Comparison of ENCODE assay signal across 1 cellular context in the genomic region with DNA sequence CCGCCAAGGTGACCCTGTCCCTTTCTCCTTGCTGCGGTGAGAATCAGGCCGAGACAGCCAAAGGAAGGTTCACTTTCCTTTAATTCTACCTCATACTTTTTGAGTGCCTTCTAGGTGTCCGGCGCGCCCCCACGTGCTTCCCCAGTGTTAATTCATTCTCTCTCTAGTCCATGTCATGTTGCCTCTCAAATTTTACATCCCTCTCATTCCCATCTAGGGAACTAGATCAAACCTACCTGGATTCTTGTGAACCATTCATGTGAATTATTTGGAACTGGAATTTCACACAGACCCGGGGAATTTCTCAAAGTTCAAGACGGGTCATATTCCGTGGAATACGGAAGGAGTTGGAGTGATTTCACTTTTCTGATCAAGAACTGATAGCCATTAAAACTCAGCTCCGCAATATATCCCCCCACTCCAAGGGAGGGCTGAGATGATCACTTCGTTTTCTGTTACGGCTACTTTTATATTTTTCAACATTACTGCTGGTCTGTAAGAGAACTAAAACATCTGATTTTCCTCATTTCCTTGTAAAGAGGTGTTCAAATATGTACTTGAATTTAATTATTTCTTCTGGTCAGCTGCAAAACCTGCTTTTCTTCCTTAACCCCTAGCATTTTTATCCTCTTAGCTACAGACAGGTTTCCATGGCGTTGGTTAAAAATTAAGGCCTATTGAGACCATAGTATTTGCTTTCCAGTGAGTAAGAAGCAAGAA.
TF ChIP-seq lines count a peak whose summit lies in the region.

No MANE protein-coding gene starts in this region.

TF ChIP-seq in K562, 482 proteins besides CTCF, POLR2A, EP300 and RAD21 (continued from another document and continues in another):
- TF ChIP-seq, protein P1, sequence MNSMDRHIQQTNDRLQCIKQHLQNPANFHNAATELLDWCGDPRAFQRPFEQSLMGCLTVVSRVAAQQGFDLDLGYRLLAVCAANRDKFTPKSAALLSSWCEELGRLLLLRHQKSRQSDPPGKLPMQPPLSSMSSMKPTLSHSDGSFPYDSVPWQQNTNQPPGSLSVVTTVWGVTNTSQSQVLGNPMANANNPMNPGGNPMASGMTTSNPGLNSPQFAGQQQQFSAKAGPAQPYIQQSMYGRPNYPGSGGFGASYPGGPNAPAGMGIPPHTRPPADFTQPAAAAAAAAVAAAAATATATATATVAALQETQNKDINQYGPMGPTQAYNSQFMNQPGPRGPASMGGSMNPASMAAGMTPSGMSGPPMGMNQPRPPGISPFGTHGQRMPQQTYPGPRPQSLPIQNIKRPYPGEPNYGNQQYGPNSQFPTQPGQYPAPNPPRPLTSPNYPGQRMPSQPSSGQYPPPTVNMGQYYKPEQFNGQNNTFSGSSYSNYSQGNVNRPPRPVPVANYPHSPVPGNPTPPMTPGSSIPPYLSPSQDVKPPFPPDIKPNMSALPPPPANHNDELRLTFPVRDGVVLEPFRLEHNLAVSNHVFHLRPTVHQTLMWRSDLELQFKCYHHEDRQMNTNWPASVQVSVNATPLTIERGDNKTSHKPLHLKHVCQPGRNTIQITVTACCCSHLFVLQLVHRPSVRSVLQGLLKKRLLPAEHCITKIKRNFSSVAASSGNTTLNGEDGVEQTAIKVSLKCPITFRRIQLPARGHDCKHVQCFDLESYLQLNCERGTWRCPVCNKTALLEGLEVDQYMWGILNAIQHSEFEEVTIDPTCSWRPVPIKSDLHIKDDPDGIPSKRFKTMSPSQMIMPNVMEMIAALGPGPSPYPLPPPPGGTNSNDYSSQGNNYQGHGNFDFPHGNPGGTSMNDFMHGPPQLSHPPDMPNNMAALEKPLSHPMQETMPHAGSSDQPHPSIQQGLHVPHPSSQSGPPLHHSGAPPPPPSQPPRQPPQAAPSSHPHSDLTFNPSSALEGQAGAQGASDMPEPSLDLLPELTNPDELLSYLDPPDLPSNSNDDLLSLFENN (IDR thresholded peaks at IDR 0.05; ENCODE audit: low read depth in 2 of 2, low read length in 2 of 2) = no peak
- TF ChIP-seq ZNF668 (CRISPR knock-in tag; IDR thresholded peaks at IDR 0.05) (peak; percentile 58; the same call in 1 of the 2 replicates), ZNF175 (CRISPR knock-in tag; IDR thresholded peaks at IDR 0.05; ENCODE audit: low read depth) (peak; percentile 57), HIVEP1 (CRISPR knock-in tag; IDR thresholded peaks at IDR 0.05) (0 out of 2 replicates have a peak, but pooled peaks have one; percentile 10), BRD4 (IDR thresholded peaks at IDR 0.05) (peak; percentile 93), SMAD3 (CRISPR knock-in tag; conservative IDR thresholded peaks at IDR 0.05) (0 out of 2 replicates have a peak, but pooled peaks have one; percentile 37), TGIF2 (CRISPR knock-in tag; IDR thresholded peaks at IDR 0.05) (no peak), YBX1 (IDR thresholded peaks at IDR 0.05) (no peak), TAF1 (IDR thresholded peaks at IDR 0.05; ENCODE audit: control insufficient read depth, extremely low read depth, insufficient read depth, low read length, severe bottlenecking) (no peak), ASH1L (IDR thresholded peaks at IDR 0.05; ENCODE audit: borderline replicate concordance, low read depth, partially characterized antibody) (peak; percentile 27), ZNF583 (CRISPR knock-in tag; IDR thresholded peaks at IDR 0.05) (no peak), RBBP5 (IDR thresholded peaks at IDR 0.05; ENCODE audit: borderline replicate concordance, insufficient read depth, low read length, poor library complexity, severe bottlenecking) (no peak), THRAP3 (IDR thresholded peaks at IDR 0.05; ENCODE audit: borderline replicate concordance) (0 out of 2 replicates have a peak, but pooled peaks have one; percentile 49), ZNF830 (CRISPR knock-in tag; IDR thresholded peaks at IDR 0.05) (no peak), PTRF (tag; IDR thresholded peaks at IDR 0.05) (0 out of 2 replicates have a peak, but pooled peaks have one; percentile 26), MCM2 (IDR thresholded peaks at IDR 0.05; ENCODE audit: low read depth) (no peak), POU5F1 (IDR thresholded peaks at IDR 0.05; ENCODE audit: borderline replicate concordance, low read depth, low read length, partially characterized antibody) (no peak), ZC3H4 (CRISPR knock-in tag; IDR thresholded peaks at IDR 0.05; ENCODE audit: borderline replicate concordance) (no peak), ZNF431 (CRISPR knock-in tag; IDR thresholded peaks at IDR 0.05) (no peak), TAF7 (tag; IDR thresholded peaks at IDR 0.05) (0 out of 2 replicates have a peak, but pooled peaks have one; percentile 18), PYGO2 (tag; IDR thresholded peaks at IDR 0.05) (no peak)
- TF ChIP-seq, protein P2, sequence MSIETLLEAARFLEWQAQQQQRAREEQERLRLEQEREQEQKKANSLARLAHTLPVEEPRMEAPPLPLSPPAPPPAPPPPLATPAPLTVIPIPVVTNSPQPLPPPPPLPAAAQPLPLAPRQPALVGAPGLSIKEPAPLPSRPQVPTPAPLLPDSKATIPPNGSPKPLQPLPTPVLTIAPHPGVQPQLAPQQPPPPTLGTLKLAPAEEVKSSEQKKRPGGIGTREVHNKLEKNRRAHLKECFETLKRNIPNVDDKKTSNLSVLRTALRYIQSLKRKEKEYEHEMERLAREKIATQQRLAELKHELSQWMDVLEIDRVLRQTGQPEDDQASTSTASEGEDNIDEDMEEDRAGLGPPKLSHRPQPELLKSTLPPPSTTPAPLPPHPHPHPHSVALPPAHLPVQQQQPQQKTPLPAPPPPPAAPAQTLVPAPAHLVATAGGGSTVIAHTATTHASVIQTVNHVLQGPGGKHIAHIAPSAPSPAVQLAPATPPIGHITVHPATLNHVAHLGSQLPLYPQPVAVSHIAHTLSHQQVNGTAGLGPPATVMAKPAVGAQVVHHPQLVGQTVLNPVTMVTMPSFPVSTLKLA (conservative IDR thresholded peaks at IDR 0.05) = peak; percentile 40 to 72; a peak in 3 of 4 replicates
- TF ChIP-seq, protein P3, sequence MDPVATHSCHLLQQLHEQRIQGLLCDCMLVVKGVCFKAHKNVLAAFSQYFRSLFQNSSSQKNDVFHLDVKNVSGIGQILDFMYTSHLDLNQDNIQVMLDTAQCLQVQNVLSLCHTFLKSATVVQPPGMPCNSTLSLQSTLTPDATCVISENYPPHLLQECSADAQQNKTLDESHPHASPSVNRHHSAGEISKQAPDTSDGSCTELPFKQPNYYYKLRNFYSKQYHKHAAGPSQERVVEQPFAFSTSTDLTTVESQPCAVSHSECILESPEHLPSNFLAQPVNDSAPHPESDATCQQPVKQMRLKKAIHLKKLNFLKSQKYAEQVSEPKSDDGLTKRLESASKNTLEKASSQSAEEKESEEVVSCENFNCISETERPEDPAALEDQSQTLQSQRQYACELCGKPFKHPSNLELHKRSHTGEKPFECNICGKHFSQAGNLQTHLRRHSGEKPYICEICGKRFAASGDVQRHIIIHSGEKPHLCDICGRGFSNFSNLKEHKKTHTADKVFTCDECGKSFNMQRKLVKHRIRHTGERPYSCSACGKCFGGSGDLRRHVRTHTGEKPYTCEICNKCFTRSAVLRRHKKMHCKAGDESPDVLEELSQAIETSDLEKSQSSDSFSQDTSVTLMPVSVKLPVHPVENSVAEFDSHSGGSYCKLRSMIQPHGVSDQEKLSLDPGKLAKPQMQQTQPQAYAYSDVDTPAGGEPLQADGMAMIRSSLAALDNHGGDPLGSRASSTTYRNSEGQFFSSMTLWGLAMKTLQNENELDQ (CRISPR knock-in tag; IDR thresholded peaks at IDR 0.05; ENCODE audit: borderline replicate concordance) = no peak
- TF ChIP-seq, protein P4, sequence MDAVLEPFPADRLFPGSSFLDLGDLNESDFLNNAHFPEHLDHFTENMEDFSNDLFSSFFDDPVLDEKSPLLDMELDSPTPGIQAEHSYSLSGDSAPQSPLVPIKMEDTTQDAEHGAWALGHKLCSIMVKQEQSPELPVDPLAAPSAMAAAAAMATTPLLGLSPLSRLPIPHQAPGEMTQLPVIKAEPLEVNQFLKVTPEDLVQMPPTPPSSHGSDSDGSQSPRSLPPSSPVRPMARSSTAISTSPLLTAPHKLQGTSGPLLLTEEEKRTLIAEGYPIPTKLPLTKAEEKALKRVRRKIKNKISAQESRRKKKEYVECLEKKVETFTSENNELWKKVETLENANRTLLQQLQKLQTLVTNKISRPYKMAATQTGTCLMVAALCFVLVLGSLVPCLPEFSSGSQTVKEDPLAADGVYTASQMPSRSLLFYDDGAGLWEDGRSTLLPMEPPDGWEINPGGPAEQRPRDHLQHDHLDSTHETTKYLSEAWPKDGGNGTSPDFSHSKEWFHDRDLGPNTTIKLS (IDR thresholded peaks at IDR 0.05; ENCODE audit: borderline replicate concordance, low read depth) = 0 out of 2 replicates have a peak, but pooled peaks have one; percentile 60
- TF ChIP-seq, protein P5, sequence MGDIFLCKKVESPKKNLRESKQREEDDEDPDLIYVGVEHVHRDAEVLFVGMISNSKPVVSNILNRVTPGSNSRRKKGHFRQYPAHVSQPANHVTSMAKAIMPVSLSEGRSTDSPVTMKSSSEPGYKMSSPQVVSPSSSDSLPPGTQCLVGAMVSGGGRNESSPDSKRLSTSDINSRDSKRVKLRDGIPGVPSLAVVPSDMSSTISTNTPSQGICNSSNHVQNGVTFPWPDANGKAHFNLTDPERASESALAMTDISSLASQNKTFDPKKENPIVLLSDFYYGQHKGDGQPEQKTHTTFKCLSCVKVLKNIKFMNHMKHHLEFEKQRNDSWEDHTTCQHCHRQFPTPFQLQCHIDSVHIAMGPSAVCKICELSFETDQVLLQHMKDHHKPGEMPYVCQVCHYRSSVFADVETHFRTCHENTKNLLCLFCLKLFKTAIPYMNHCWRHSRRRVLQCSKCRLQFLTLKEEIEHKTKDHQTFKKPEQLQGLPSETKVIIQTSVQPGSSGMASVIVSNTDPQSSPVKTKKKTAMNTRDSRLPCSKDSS (IDR thresholded peaks at IDR 0.05; ENCODE audit: low read depth, partially characterized antibody) = no peak
- TF ChIP-seq, protein P6, sequence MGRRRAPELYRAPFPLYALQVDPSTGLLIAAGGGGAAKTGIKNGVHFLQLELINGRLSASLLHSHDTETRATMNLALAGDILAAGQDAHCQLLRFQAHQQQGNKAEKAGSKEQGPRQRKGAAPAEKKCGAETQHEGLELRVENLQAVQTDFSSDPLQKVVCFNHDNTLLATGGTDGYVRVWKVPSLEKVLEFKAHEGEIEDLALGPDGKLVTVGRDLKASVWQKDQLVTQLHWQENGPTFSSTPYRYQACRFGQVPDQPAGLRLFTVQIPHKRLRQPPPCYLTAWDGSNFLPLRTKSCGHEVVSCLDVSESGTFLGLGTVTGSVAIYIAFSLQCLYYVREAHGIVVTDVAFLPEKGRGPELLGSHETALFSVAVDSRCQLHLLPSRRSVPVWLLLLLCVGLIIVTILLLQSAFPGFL (CRISPR knock-in tag; IDR thresholded peaks at IDR 0.05) = no peak
- TF ChIP-seq, protein P7, sequence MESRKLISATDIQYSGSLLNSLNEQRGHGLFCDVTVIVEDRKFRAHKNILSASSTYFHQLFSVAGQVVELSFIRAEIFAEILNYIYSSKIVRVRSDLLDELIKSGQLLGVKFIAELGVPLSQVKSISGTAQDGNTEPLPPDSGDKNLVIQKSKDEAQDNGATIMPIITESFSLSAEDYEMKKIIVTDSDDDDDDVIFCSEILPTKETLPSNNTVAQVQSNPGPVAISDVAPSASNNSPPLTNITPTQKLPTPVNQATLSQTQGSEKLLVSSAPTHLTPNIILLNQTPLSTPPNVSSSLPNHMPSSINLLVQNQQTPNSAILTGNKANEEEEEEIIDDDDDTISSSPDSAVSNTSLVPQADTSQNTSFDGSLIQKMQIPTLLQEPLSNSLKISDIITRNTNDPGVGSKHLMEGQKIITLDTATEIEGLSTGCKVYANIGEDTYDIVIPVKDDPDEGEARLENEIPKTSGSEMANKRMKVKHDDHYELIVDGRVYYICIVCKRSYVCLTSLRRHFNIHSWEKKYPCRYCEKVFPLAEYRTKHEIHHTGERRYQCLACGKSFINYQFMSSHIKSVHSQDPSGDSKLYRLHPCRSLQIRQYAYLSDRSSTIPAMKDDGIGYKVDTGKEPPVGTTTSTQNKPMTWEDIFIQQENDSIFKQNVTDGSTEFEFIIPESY (CRISPR knock-in tag; IDR thresholded peaks at IDR 0.05) = no peak; the same call in 1 of the 2 replicates
- TF ChIP-seq, protein P8, sequence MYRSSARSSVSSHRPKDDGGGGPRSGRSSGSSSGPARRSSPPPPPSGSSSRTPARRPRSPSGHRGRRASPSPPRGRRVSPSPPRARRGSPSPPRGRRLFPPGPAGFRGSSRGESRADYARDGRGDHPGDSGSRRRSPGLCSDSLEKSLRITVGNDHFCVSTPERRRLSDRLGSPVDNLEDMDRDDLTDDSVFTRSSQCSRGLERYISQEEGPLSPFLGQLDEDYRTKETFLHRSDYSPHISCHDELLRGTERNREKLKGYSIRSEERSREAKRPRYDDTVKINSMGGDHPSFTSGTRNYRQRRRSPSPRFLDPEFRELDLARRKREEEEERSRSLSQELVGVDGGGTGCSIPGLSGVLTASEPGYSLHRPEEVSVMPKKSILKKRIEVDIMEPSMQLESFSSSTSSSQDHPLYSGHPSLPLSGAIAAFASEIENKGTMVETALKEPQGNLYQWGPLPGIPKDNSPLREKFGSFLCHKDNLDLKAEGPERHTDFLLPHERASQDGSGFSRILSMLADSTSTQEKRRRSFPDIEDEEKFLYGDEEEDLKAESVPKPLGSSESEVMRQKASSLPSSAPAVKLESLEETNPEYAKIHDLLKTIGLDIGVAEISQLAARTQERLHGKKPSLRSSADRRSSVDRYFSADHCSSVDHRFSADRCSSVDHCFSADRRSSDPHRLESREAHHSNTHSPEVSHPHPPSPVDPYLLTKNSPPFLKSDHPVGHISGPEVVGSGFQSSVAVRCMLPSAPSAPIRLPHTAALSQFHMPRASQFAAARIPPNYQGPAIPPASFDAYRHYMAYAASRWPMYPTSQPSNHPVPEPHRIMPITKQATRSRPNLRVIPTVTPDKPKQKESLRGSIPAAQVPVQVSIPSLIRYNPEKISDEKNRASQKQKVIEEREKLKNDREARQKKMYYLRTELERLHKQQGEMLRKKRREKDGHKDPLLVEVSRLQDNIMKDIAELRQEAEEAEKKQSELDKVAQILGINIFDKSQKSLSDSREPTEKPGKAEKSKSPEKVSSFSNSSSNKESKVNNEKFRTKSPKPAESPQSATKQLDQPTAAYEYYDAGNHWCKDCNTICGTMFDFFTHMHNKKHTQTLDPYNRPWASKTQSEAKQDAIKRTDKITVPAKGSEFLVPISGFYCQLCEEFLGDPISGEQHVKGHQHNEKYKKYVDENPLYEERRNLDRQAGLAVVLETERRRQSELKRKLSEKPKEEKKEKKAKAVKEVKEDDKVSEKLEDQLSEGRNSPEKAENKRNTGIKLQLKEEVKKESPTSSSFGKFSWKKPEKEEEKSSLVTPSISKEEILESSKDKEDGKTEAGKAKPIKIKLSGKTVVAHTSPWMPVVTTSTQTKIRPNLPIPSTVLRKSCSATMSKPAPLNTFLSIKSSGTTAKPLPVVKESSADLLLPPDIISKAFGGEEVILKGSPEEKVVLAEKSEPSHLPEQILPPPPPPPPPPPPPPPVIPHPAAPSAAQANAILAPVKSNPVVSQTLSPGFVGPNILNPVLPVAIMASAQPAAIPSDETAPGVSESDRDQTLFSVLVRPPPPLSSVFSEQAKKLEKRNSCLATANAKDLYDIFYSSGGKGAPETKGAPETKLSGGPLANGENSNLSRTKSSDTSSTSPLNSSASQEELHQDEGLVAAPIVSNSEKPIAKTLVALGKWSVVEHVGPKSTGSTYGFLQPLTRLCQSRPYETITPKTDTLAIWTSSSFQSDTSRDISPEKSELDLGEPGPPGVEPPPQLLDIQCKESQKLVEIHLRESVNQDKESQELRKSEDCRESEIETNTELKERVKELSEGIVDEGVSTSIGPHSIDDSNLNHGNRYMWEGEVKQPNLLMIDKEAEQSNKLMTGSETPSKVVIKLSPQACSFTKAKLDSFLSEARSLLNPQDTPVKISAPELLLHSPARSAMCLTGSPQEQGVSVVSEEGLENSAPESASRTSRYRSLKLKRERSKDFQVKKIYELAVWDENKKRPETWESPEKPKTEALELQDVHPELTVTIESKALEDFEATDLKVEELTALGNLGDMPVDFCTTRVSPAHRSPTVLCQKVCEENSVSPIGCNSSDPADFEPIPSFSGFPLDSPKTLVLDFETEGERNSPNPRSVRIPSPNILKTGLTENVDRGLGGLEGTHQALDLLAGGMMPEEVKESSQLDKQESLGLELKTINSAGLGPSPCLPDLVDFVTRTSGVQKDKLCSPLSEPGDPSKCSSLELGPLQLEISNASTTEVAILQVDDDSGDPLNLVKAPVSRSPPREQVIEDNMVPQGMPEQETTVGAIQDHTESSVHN (IDR thresholded peaks at IDR 0.05; ENCODE audit: borderline replicate concordance in 1 of 2, low read depth in 1 of 2) = no peak
